ENCODE assay signal across 29 cellular contexts in the genomic region with DNA sequence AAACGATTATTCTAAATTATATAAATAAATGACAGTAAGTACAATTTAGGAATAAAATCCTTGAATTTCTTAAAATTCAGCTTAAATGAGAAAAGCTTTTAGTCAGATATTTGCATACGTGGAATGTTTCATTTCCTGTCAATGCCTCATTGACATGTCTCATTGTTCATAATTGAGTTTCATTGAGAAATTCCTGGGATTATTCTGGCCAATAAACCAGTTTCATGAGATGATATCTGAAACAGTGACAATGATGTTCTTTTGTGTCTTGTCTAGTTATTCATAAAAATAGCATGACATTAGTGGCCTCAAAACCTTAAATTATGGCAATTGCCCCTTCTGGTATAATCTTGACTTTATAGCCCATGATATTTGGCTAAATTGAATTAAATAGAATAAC.
"Had no signal": no experiment of that assay in that cellular context is flagged by ENCODE, and none has a peak within 500 bp of the region (broad histone marks: within the 10 kb centered on the region; RNA-seq: fewer than 3 reads in every experiment).

No MANE protein-coding gene starts in this region.

- H3K4me1 ChIP-seq: Peyer's patch, SJSA1 had no signal

- H3K4me3 ChIP-seq: Peyer's patch, SJSA1 had no signal

- H3K27me3 ChIP-seq: brain microvascular endothelial cell, Peyer's patch, SJSA1 had no signal

- H3K36me3 ChIP-seq: brain microvascular endothelial cell, Peyer's patch, SJSA1 had no signal

- ATAC-seq: activated T-helper 17 cell treated with anti-CD3 and anti-CD28 coated beads, Interleukin-2, amount 50 U/mL, for 72 hours had no signal

- H3K9ac ChIP-seq: KMS-11 had no signal

- H3K27ac ChIP-seq: brain microvascular endothelial cell, KMS-11, Peyer's patch, RWPE1, SJSA1, VCaP had no signal

- H3K4me2 ChIP-seq: KMS-11 had no signal

- H3K9me3 ChIP-seq: Peyer's patch, SJSA1 had no signal

- DNase-seq: activated CD4-positive, alpha-beta memory T cell treated with anti-CD3 and anti-CD28 coated beads, Interleukin-2, amount 10 ng/mL, durations not matched to agents 7 days and 5 days; activated CD4-positive, alpha-beta T cell treated with anti-CD3 and anti-CD28 coated beads, Interleukin-2, amount 50 U/mL, for 1 hour; activated CD4-positive, CD25-positive, alpha-beta regulatory T cell; activated gamma-delta T cell; activated naive CD4-positive, alpha-beta T cell treated with anti-CD3 and anti-CD28 coated beads for 36 hours; activated T-cell treated with anti-CD3 and anti-CD28 coated beads for 4 hours; activated T-cell treated with anti-CD3 and anti-CD28 coated beads, Interleukin-2, amount 50 U/mL, for 48 hours; brain microvascular endothelial cell; caudate nucleus; MV-4-11; NCI-H1092 treated with DMSO at 0.1 percent for 48 hours; NCI-H1417 treated with DMSO at 0.1 percent for 48 hours; NCI-H1694; NCI-H2029; NCI-H2107; NCI-H2171 treated with DMSO at 0.1 percent for 48 hours; NCI-H226; NCI-H526; NCI-H82; NK-92 treated with Interleukin-12 subunit alpha and Interleukin-12 subunit beta, amount 100 ng/mL, for 24 hours; OCI-M1; Peyer's patch; SHP77; T-helper 1 cell had no signal
